14 cellular contexts compared by ENCODE assay signal in genomic region chr6:104286641-104287040, GRCh38.
A peak's percentile ranks its signal among the peaks of the same experiment; 100 is the strongest.
DNase-seq lines count a peak whose midpoint lies in the region; TF ChIP-seq lines count a peak whose summit lies in the region.
"Had no signal": no experiment of that assay in that cellular context is flagged by ENCODE, and none has a peak within 500 bp of the region (broad histone marks: within the 10 kb centered on the region; RNA-seq: fewer than 3 reads in every experiment).

No MANE protein-coding gene starts in this region.

- H3K4me3 ChIP-seq in breast epithelium, result no peak overlapping the region
- no peak overlapping the region for H3K4me3 ChIP-seq in fibroblast of villous mesenchyme (ENCODE audit: low read depth, low read length)
- no peak overlapping the region for H3K4me3 ChIP-seq in tibial artery
- no peak overlapping the region for H3K4me3 ChIP-seq in Caco-2 (ENCODE audit: low read depth, low read length)
- H3K4me3 ChIP-seq: GM23248, HAP-1 had no signal

- POLR2A ChIA-PET in MCF 10A (lab: Yijun Ruan, JAX) (no interaction called here), RWPE1 (lab: Yijun Ruan, JAX; ENCODE audit: low non-redundant PET) (interaction anchor here (0.6 kb wide), 1 partner anchor 178 kb away, joined by 10 read pairs; no protein-coding TSS in a partner anchor), Caco-2 (lab: Charles Lee) (no interaction called here)

- intact Hi-C loops in MCF 10A (cut with micrococcal nuclease) (no loop called here), breast epithelium (cut with DNase I; ENCODE audit: low total_unique reads) (no loop called here), tibial artery (cut with DNase I; ENCODE audit: low total_unique reads) (no loop called here), Caco-2 (cut with micrococcal nuclease; ENCODE audit: unreplicated experiment) (no loop called here)

- H3K9me3 ChIP-seq in breast epithelium, result no peaks in the 10 kb centered on the region
- no peaks in the 10 kb centered on the region for H3K9me3 ChIP-seq in tibial artery
- H3K9me3 ChIP-seq in Caco-2, result no peaks in the 10 kb centered on the region
- H3K9me3 ChIP-seq: BLaER1 treated with 17β-estradiol and CSF1 and Interleukin-3, amounts not matched to agents 10 nM and 100 nM; HAP-1 had no signal

- H3K27me3 Mint-ChIP-seq in MCF 10A (ENCODE audit: insufficient read depth, unreplicated experiment) (no peaks in the 10 kb centered on the region), Caco-2 (ENCODE audit: insufficient read depth, unreplicated experiment) (no peaks in the 10 kb centered on the region)
- H3K27me3 Mint-ChIP-seq: B cell had no signal

- peak overlapping the region; percentile 0 for H3K4me3 Mint-ChIP-seq in MCF 10A (ENCODE audit: unreplicated experiment)
- no peak overlapping the region for H3K4me3 Mint-ChIP-seq in Caco-2 (ENCODE audit: unreplicated experiment)
- H3K4me3 Mint-ChIP-seq: B cell; CD8-positive, alpha-beta T cell had no signal

- no peak overlapping the region for H3K27ac ChIP-seq in breast epithelium
- H3K27ac ChIP-seq in tibial artery, result peak overlapping the region; percentile 38 to 42
- H3K27ac ChIP-seq in RWPE1, result no peak overlapping the region
- H3K27ac ChIP-seq: GM23248 had no signal

- no peak for DNase-seq in MCF 10A (ENCODE audit: unreplicated experiment)
- DNase-seq in breast epithelium (ENCODE audit: low spot score in 2 of 2), result no peak
- peak; percentile 1 for DNase-seq in fibroblast of villous mesenchyme (ENCODE audit: low read depth)
- DNase-seq in tibial artery, result no peak
- no peak for DNase-seq in RWPE1 (ENCODE audit: low spot score)
- no peak for DNase-seq in Caco-2
- DNase-seq: CD8-positive, alpha-beta T cell; DMS153; DMS79; GDM1; GM23248 had no signal

- no peaks in the 10 kb centered on the region for H3K36me3 Mint-ChIP-seq in MCF 10A (ENCODE audit: insufficient read depth, unreplicated experiment)
- no peaks in the 10 kb centered on the region for H3K36me3 Mint-ChIP-seq in Caco-2 (ENCODE audit: insufficient read depth, unreplicated experiment)
- H3K36me3 Mint-ChIP-seq: CD8-positive, alpha-beta T cell had no signal

- BruUV-seq in MCF 10A (replicated peaks; lab: Mats Ljungman, UMichigan) (no TSS peak), Caco-2 (replicated peaks; lab: Mats Ljungman, UMichigan) (no TSS peak)

- CTCF ChIA-PET in MCF 10A (lab: Yijun Ruan, JAX), result no interaction called here
- CTCF ChIA-PET in RWPE1 (lab: Yijun Ruan, JAX), result no interaction called here
- CTCF ChIA-PET in Caco-2 (lab: Charles Lee), result no interaction called here

- H3K27ac Mint-ChIP-seq in MCF 10A (ENCODE audit: low read depth, unreplicated experiment), result peak overlapping the region; percentile 25
- H3K27ac Mint-ChIP-seq in Caco-2 (ENCODE audit: unreplicated experiment), result no peak overlapping the region
- H3K27ac Mint-ChIP-seq: B cell; CD8-positive, alpha-beta T cell had no signal

- no peaks in the 10 kb centered on the region for H3K9me3 Mint-ChIP-seq in MCF 10A (ENCODE audit: unreplicated experiment)
- H3K9me3 Mint-ChIP-seq in Caco-2 (ENCODE audit: unreplicated experiment), result no peaks in the 10 kb centered on the region
- H3K9me3 Mint-ChIP-seq: CD8-positive, alpha-beta T cell had no signal

- TF ChIP-seq POLR2A in breast epithelium (IDR thresholded peaks at IDR 0.05), result no peak

- H3K36me3 ChIP-seq in breast epithelium (no peaks in the 10 kb centered on the region), tibial artery (no peaks in the 10 kb centered on the region), Caco-2 (ENCODE audit: control insufficient read depth, insufficient read depth, low read length) (no peaks in the 10 kb centered on the region)
- H3K36me3 ChIP-seq: BLaER1 treated with 17β-estradiol and CSF1 and Interleukin-3, amounts not matched to agents 10 nM and 100 nM; HAP-1 had no signal

- peaks cover 14% of the 10 kb centered on the region for H3K4me1 Mint-ChIP-seq in MCF 10A (ENCODE audit: insufficient read depth, unreplicated experiment)
- H3K4me1 Mint-ChIP-seq in Caco-2 (ENCODE audit: low read depth, unreplicated experiment), result no peaks in the 10 kb centered on the region
- H3K4me1 Mint-ChIP-seq: B cell had no signal

- no peaks in the 10 kb centered on the region for H3K4me1 ChIP-seq in breast epithelium
- H3K4me1 ChIP-seq in tibial artery, result peaks cover 0 to 27% (median 4%) of the 10 kb centered on the region in 4 donors
- peaks cover 2% of the 10 kb centered on the region; the same call in 1 of the 2 replicates for H3K4me1 ChIP-seq in Caco-2
- H3K4me1 ChIP-seq: HAP-1 had no signal

- TF ChIP-seq CTCF in MCF 10A (IDR thresholded peaks at IDR 0.05; ENCODE audit: unreplicated experiment) (no peak), breast epithelium (IDR thresholded peaks at IDR 0.05) (no peak), fibroblast of villous mesenchyme (IDR thresholded peaks at IDR 0.05; ENCODE audit: insufficient read depth, low read depth, low read length) (no peak), tibial artery (IDR thresholded peaks at IDR 0.05) (no peak), RWPE1 (conservative IDR thresholded peaks at IDR 0.05; ENCODE audit: low read depth) (no peak), Caco-2 (IDR thresholded peaks at IDR 0.05; ENCODE audit: insufficient read depth in 1 of 2, low read depth in 1 of 2, low read length in 1 of 2, severe bottlenecking in 1 of 2, unreplicated experiment in 1 of 2) (no peak)

- no peaks in the 10 kb centered on the region for H3K27me3 ChIP-seq in breast epithelium
- no peaks in the 10 kb centered on the region for H3K27me3 ChIP-seq in tibial artery
- no peaks in the 10 kb centered on the region for H3K27me3 ChIP-seq in Caco-2 (replicated peaks; ENCODE audit: control insufficient read depth, insufficient read depth, low read length)
- H3K27me3 ChIP-seq: BLaER1 treated with 17β-estradiol and CSF1 and Interleukin-3, amounts not matched to agents 10 nM and 100 nM had no signal

Comparison
In these comparisons a context has a peak if more than half of its experiments do, and no peak if none do; other contexts are left out.
1. H3K27ac ChIP-seq: peak in tibial artery (2 of 2); none in breast epithelium (0 of 2) and RWPE1 (single experiment).